1 cellular context compared by ENCODE assay signal in the genomic region with DNA sequence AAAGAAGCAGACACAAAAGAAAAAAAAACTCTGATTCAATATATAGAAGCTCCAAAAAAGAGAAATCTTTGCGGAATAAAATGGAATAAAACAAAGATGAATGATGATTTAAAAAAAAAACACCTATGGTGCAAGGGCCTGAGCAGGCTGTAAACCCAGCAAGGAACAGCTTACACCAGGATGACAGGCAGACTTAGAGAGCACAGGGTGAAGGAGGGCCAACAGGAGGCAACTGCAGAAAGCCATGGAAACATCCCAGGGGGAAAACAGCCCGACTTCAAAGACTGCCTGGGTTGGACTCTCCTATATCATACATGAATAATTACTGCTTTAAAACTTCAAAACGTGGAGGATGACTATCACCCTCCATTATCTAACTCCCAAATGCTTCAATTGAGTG.
TF ChIP-seq lines count a peak whose summit lies in the region.

No MANE protein-coding gene starts in this region.

TF ChIP-seq in WTC11, 78 proteins besides CTCF, POLR2A, EP300 and RAD21 (continued from another document):
- TF ChIP-seq, protein P1, sequence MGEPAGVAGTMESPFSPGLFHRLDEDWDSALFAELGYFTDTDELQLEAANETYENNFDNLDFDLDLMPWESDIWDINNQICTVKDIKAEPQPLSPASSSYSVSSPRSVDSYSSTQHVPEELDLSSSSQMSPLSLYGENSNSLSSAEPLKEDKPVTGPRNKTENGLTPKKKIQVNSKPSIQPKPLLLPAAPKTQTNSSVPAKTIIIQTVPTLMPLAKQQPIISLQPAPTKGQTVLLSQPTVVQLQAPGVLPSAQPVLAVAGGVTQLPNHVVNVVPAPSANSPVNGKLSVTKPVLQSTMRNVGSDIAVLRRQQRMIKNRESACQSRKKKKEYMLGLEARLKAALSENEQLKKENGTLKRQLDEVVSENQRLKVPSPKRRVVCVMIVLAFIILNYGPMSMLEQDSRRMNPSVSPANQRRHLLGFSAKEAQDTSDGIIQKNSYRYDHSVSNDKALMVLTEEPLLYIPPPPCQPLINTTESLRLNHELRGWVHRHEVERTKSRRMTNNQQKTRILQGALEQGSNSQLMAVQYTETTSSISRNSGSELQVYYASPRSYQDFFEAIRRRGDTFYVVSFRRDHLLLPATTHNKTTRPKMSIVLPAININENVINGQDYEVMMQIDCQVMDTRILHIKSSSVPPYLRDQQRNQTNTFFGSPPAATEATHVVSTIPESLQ (CRISPR knock-in tag; IDR thresholded peaks at IDR 0.05), result no peak
- TF ChIP-seq ZNF219 (CRISPR knock-in tag; IDR thresholded peaks at IDR 0.05; ENCODE audit: borderline replicate concordance), result no peak
TF ChIP-seq in WTC11: peak in this region for 0.
